In genomic region chr6:116433313-116433712, GRCh38 we compare ENCODE assay signal across 24 cellular contexts. TPM values are rescaled to one million over a fixed set of nuclear protein-coding genes. Genes with fewer than 3 reads are reported as not detected.
DNase-seq lines count a peak whose midpoint lies in the region; ATAC-seq, FAIRE-seq and TF ChIP-seq lines count a peak whose summit lies in the region.
"Had no signal": no experiment of that assay in that cellular context is flagged by ENCODE, and none has a peak within 500 bp of the region (broad histone marks: within the 10 kb centered on the region; RNA-seq: fewer than 3 reads in every experiment).

No MANE protein-coding gene starts in this region.

- H3K27me3 ChIP-seq in right lobe of liver (no peaks in the 10 kb centered on the region), HepG2 (ENCODE audit: control insufficient read depth in 1 of 2, insufficient read depth in 2 of 2, low read length in 2 of 2) (peaks cover 0 to 1% of the 10 kb centered on the region in 2 experiments; a peak in 1 of 5 replicates), transverse colon (no peaks in the 10 kb centered on the region)
- H3K27me3 ChIP-seq: BE2C; BLaER1 treated with 17β-estradiol and CSF1 and Interleukin-3, amounts not matched to agents 10 nM and 100 nM had no signal

- no peak overlapping the region for H3K4me2 ChIP-seq in HepG2 (ENCODE audit: low read depth, low read length)
- H3K4me2 ChIP-seq: BLaER1 treated with 17β-estradiol and CSF1 and Interleukin-3, amounts not matched to agents 10 nM and 100 nM had no signal

- H3K79me2 ChIP-seq in HepG2 (ENCODE audit: insufficient read depth, low read length): no peaks in the 10 kb centered on the region

- no peak for TF ChIP-seq CTCF in right lobe of liver (IDR thresholded peaks at IDR 0.05)
- no peak for TF ChIP-seq CTCF in HepG2 (CRISPR knock-in tag; IDR thresholded peaks at IDR 0.05)
- TF ChIP-seq CTCF in nephron progenitor cell (IDR thresholded peaks at IDR 0.05): no peak
- no peak for TF ChIP-seq CTCF in transverse colon (IDR thresholded peaks at IDR 0.05)

- H3K9me3 ChIP-seq in right lobe of liver (no peaks in the 10 kb centered on the region), HepG2 (ENCODE audit: low read length) (no peaks in the 10 kb centered on the region), transverse colon (no peaks in the 10 kb centered on the region)
- H3K9me3 ChIP-seq: BE2C, HAP-1 had no signal

- no TSS peak for BruUV-seq in HepG2 (replicated peaks; lab: Mats Ljungman, UMichigan)

- H3K36me3 ChIP-seq in right lobe of liver (no peaks in the 10 kb centered on the region), HepG2 (replicated peaks in 1 of 2; ENCODE audit: control insufficient read depth in 1 of 2, insufficient read depth in 2 of 2, low read length in 2 of 2) (no peaks in the 10 kb centered on the region), transverse colon (no peaks in the 10 kb centered on the region)
- H3K36me3 ChIP-seq: BE2C, HAP-1 had no signal

- intact Hi-C loops in right lobe of liver (cut with DNase I) (no loop called here), HepG2 (cut with micrococcal nuclease; ENCODE audit: unreplicated experiment) (no loop called here), transverse colon (cut with DNase I; ENCODE audit: low total_unique reads) (no loop called here)

- H3K9me3 Mint-ChIP-seq in nephron progenitor cell: no peaks in the 10 kb centered on the region
- H3K9me3 Mint-ChIP-seq: CD4-positive, alpha-beta T cell; CD8-positive, alpha-beta memory T cell; HFFc6 had no signal

- H4K20me1 ChIP-seq in HepG2 (ENCODE audit: insufficient read depth, low read length): no peaks in the 10 kb centered on the region

- no peak for TF ChIP-seq RAD21 in HepG2 (CRISPR knock-in tag; IDR thresholded peaks at IDR 0.05)

- H3K27ac ChIP-seq in right lobe of liver (no peak overlapping the region), HepG2 (ENCODE audit: extremely low read length, insufficient read depth, low read length) (no peak overlapping the region), transverse colon (no peak overlapping the region)
- H3K27ac ChIP-seq: 22Rv1; BLaER1 treated with 17β-estradiol and CSF1 and Interleukin-3, amounts not matched to agents 10 nM and 100 nM had no signal

- CTCF ChIA-PET in HepG2 (lab: Yijun Ruan, JAX; ENCODE audit: low intra/inter-chr PET ratio, low total read pairs): no interaction called here

- H3K4me1 ChIP-seq in right lobe of liver: peaks cover 0 to 13% (median 0%) of the 10 kb centered on the region in 4 donors
- no peaks in the 10 kb centered on the region for H3K4me1 ChIP-seq in HepG2 (ENCODE audit: insufficient read depth, low read length)
- no peaks in the 10 kb centered on the region for H3K4me1 ChIP-seq in transverse colon
- H3K4me1 ChIP-seq: BE2C, HAP-1 had no signal

- H3K9ac ChIP-seq in HepG2 (ENCODE audit: insufficient read depth, low read depth, low read length): no peak overlapping the region
- H3K9ac ChIP-seq: BLaER1 treated with 17β-estradiol and CSF1 and Interleukin-3, amounts not matched to agents 10 nM and 100 nM had no signal

- H3K4me3 Mint-ChIP-seq in nephron progenitor cell: no peak overlapping the region
- H3K4me3 Mint-ChIP-seq: CD14-positive monocyte; CD4-positive, alpha-beta T cell; CD8-positive, alpha-beta memory T cell; HFFc6 had no signal

- peak overlapping the region; percentile 45 for H3K27ac Mint-ChIP-seq in nephron progenitor cell
- H3K27ac Mint-ChIP-seq: CD14-positive monocyte; CD4-positive, alpha-beta T cell; CD8-positive, alpha-beta memory T cell; HFFc6 had no signal

- POLR2A ChIA-PET in HepG2 (lab: Yijun Ruan, JAX): no interaction called here

- in situ Hi-C loops in HepG2 (cut with HindIII; ENCODE audit: extremely low pct_ligation_motif_present, low pct_unique_long_range_greater_than_20kb) (no loop called here), transverse colon (cut with MboI; ENCODE audit: low pct_ligation_motif_present in 1 of 4, low pct_unique_long_range_greater_than_20kb in 1 of 4, low sequenced_read_pairs in 3 of 4) (no loop called here)

- peaks cover 61% of the 10 kb centered on the region for H3K36me3 Mint-ChIP-seq in nephron progenitor cell (ENCODE audit: low read depth)

- no peak for DNase-seq in right lobe of liver
- DNase-seq in HepG2 (ENCODE audit: low spot score): no peak
- peak; percentile 74 for DNase-seq in left kidney (ENCODE audit: low read depth, low spot score)
- DNase-seq in nephron progenitor cell: no peak
- DNase-seq in dermis blood vessel endothelial cell: no peak
- no peak for DNase-seq in transverse colon
- DNase-seq: AML-193; BE2C; CD4-positive, alpha-beta T cell; CD8-positive, alpha-beta memory T cell; DMS 273 treated with DMSO at 0.1 percent for 48 hours; DMS79; EL; GDM1; GOT3; HFFc6 had no signal

- peak in 3 of 4 donors; percentile 38 to 77 (median 41) for ATAC-seq in right lobe of liver
- ATAC-seq in HepG2: no peak
- ATAC-seq: GM12878 had no signal

- H2AFZ ChIP-seq in HepG2 (ENCODE audit: low read length): no peak overlapping the region

- H3K27me3 Mint-ChIP-seq in nephron progenitor cell (ENCODE audit: low read depth, poor library complexity): no peaks in the 10 kb centered on the region

- 69% methylated on average over 4 of the region's 4 CpGs for WGBS in right lobe of liver (ENCODE audit: insufficient coverage, low coverage, low lambda C conversion rate, missing lambda C conversion rate)
- 49% methylated on average over 4 of the region's 4 CpGs for WGBS in HepG2 (ENCODE audit: low lambda C conversion rate)
- WGBS in transverse colon (ENCODE audit: low coverage in 1 of 2), 2 donors: 95 to 98% methylated on average over 4 of the region's 4 CpGs

- H3K4me3 ChIP-seq in right lobe of liver (no peak overlapping the region), HepG2 (replicated peaks in 1 of 3; ENCODE audit: insufficient read depth in 1 of 3, low read depth in 2 of 3, low read length in 3 of 3) (no peak overlapping the region), transverse colon (no peak overlapping the region)
- H3K4me3 ChIP-seq: BLaER1 treated with 17β-estradiol and CSF1 and Interleukin-3, amounts not matched to agents 10 nM and 100 nM; GM12878; HAP-1 had no signal

- FAIRE-seq in HepG2 (lab: Jason Lieb, UNC): no peak
- FAIRE-seq: A204.1, D721Med, GM12878, H54 had no signal

- no peak for TF ChIP-seq EP300 in HepG2 (IDR thresholded peaks at IDR 0.05; ENCODE audit: low read depth in 2 of 2, low read length in 2 of 2)
- TF ChIP-seq EP300 in HepG2 (CRISPR knock-in tag; IDR thresholded peaks at IDR 0.05; ENCODE audit: borderline replicate concordance): no peak
- no peak for TF ChIP-seq EP300 in transverse colon (IDR thresholded peaks at IDR 0.05; ENCODE audit: low read depth)

- H3K4me1 Mint-ChIP-seq in nephron progenitor cell: peaks cover 46% of the 10 kb centered on the region
- H3K4me1 Mint-ChIP-seq: CD8-positive, alpha-beta memory T cell had no signal

- TF ChIP-seq POLR2A in right lobe of liver (IDR thresholded peaks at IDR 0.05): no peak
- TF ChIP-seq POLR2A in HepG2 (IDR thresholded peaks at IDR 0.05; ENCODE audit: insufficient read depth in 1 of 2, low read depth in 2 of 2, low read length in 2 of 2): no peak
- TF ChIP-seq POLR2A in transverse colon (IDR thresholded peaks at IDR 0.05): no peak

TF ChIP-seq in HepG2, 621 proteins besides CTCF, POLR2A, EP300 and RAD21 (continues in another document):
- TF ChIP-seq RAD51 (IDR thresholded peaks at IDR 0.05; ENCODE audit: borderline replicate concordance) (no peak), ZNF790 (CRISPR knock-in tag; IDR thresholded peaks at IDR 0.05; ENCODE audit: borderline replicate concordance) (no peak), SAP130 (CRISPR knock-in tag; IDR thresholded peaks at IDR 0.05; ENCODE audit: low read depth) (no peak), SRSF4 (IDR thresholded peaks at IDR 0.05; ENCODE audit: low read depth, low read length, poor library complexity, severe bottlenecking) (no peak)
- TF ChIP-seq, protein P1, sequence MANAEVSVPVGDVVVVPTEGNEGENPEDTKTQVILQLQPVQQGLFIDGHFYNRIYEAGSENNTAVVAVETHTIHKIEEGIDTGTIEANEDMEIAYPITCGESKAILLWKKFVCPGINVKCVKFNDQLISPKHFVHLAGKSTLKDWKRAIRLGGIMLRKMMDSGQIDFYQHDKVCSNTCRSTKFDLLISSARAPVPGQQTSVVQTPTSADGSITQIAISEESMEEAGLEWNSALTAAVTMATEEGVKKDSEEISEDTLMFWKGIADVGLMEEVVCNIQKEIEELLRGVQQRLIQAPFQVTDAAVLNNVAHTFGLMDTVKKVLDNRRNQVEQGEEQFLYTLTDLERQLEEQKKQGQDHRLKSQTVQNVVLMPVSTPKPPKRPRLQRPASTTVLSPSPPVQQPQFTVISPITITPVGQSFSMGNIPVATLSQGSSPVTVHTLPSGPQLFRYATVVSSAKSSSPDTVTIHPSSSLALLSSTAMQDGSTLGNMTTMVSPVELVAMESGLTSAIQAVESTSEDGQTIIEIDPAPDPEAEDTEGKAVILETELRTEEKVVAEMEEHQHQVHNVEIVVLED (CRISPR knock-in tag; IDR thresholded peaks at IDR 0.05; ENCODE audit: borderline replicate concordance): no peak

RNA-seq across cellular contexts. Expression of gene CALHM6, which starts 27.9 kb away (rescaled TPM):
- 1 to 10 TPM; 1.4 to 7.8 (median 3.5) TPM for total RNA-seq in right lobe of liver
- not detected in 2 replicates for total RNA-seq in HepG2 (2016; rRNA removed; fragmentation: Illumina TruSeq; extraction: Trizol)
- not detected in 2 replicates for total RNA-seq in HepG2 (2016; cell fraction: cytosol; rRNA removed; fragmentation: Illumina TruSeq; extraction: Trizol; ENCODE audit: low read depth)
- total RNA-seq in HepG2 (2016; cell fraction: insoluble cytoplasmic fraction; rRNA removed; fragmentation: Illumina TruSeq; extraction: Trizol): not detected in 2 replicates
- total RNA-seq in HepG2 (2016; cell fraction: membrane; rRNA removed; fragmentation: Illumina TruSeq; extraction: Trizol): not detected in 2 replicates
- total RNA-seq in HepG2 (2016; cell fraction: nucleus; rRNA removed; fragmentation: Illumina TruSeq; extraction: Trizol): not detected in 2 replicates
- polyA plus RNA-seq in HepG2 (2011; rRNA removed): not detected in 2 replicates
- not detected in 2 replicates for polyA plus RNA-seq in HepG2 (2011; cell fraction: cytosol; rRNA removed)
- polyA plus RNA-seq in HepG2 (2011; cell fraction: nucleus; rRNA removed): not detected in 2 replicates
- polyA plus RNA-seq in HepG2 (2012): not detected in 2 replicates
- not detected in 2 replicates for polyA plus RNA-seq in HepG2 (2016; cell fraction: cytosol; fragmentation: Illumina TruSeq; extraction: Trizol; ENCODE audit: low read depth)
- polyA plus RNA-seq in HepG2 (2016; cell fraction: insoluble cytoplasmic fraction; fragmentation: Illumina TruSeq; extraction: Trizol; ENCODE audit: low read depth): not detected in 2 replicates
- polyA plus RNA-seq in HepG2 (2016; cell fraction: membrane; fragmentation: Illumina TruSeq; extraction: Trizol; ENCODE audit: low read depth): not detected in 2 replicates
- polyA plus RNA-seq in HepG2 (2016; cell fraction: nucleus; fragmentation: Illumina TruSeq; extraction: Trizol; ENCODE audit: insufficient read depth, low read depth): not detected in 2 replicates
- polyA minus RNA-seq in HepG2 (2011; rRNA and poly(A)+ RNA removed; ENCODE audit: low replicate concordance): not detected in 2 replicates
- polyA minus RNA-seq in HepG2 (2011; cell fraction: cytosol; rRNA and poly(A)+ RNA removed): not detected in 2 replicates
- polyA minus RNA-seq in HepG2 (2011; cell fraction: nucleus; rRNA and poly(A)+ RNA removed): not detected in 2 replicates
- 0.33 and 0.85 TPM in 2 replicates for total RNA-seq in dermis blood vessel endothelial cell
- 10 to 100 TPM in 1 of 4 donors, 1 to 10 TPM in 2, not detected in 1; 3.3 to 21.7 (median 3.3) TPM for total RNA-seq in transverse colon
